In the genomic region with DNA sequence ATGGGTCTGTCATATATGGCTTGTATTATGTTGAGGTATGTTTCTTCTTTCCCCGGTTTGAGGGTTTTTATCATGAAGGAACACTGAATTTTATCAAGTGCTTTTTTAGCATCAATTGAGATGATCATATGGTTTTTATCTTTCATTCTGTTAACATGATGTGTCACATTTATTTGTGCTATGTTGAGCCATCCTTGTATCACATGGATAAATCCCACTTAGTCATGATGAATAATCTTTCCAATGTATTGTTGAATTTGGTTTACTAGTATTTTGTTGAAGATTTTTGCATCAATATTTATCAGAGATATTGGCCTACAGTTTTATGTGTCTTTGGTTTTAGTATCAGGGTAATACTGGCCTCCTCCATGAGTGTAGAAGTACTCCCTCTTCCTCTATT, we compare ENCODE assay signal across 30 cellular contexts.
DNase-seq lines count a peak whose midpoint lies in the region; ATAC-seq and TF ChIP-seq lines count a peak whose summit lies in the region.
"Had no signal": no experiment of that assay in that cellular context is flagged by ENCODE, and none has a peak within 500 bp of the region (broad histone marks: within the 10 kb centered on the region; RNA-seq: fewer than 3 reads in every experiment).

No MANE protein-coding gene starts in this region.

- H3K9me2 ChIP-seq in SK-N-SH = no peaks in the 10 kb centered on the region

- BruUV-seq in IMR-90 (replicated peaks; lab: Mats Ljungman, UMichigan) = no TSS peak

- H3K56ac ChIP-seq in IMR-90 (ENCODE audit: extremely low read depth, insufficient read depth, low read length) = no peak overlapping the region

- H3K79me2 ChIP-seq in ACC112 (ENCODE audit: control insufficient read depth, insufficient read depth, low read length, unreplicated experiment) (no peaks in the 10 kb centered on the region), SK-N-SH (ENCODE audit: insufficient read depth) (no peaks in the 10 kb centered on the region)

- H4K8ac ChIP-seq in IMR-90 (ENCODE audit: low read depth in 2 of 2, low read length in 2 of 2) = no peak overlapping the region

- H3K36me3 ChIP-seq in ACC112 (ENCODE audit: insufficient read depth, low read length) (no peaks in the 10 kb centered on the region), IMR-90 (ENCODE audit: control insufficient read depth, insufficient read depth, low read length) (peaks cover 5% of the 10 kb centered on the region; the same call in 1 of the 2 replicates), SK-N-SH (replicated peaks in 1 of 2; ENCODE audit: control insufficient read depth in 1 of 2, insufficient read depth in 2 of 2, low read length in 1 of 2) (peaks cover 8 to 11% of the 10 kb centered on the region in 2 experiments)
- H3K36me3 ChIP-seq: colonic mucosa, pancreas had no signal

- H3K14ac ChIP-seq in IMR-90 (replicated peaks; ENCODE audit: low read depth, low read length) = no peak overlapping the region

- H3K4me3 Mint-ChIP-seq in dendritic cell treated with granulocyte-macrophage colony-stimulating factor and Interleukin-4, amounts not matched to agents 40 ng/mL and 50 ng/mL, for 4 days = no peak overlapping the region
- no peak overlapping the region for H3K4me3 Mint-ChIP-seq in nephron progenitor cell
- H3K4me3 Mint-ChIP-seq: activated naive CD8-positive, alpha-beta T cell treated with anti-CD3 and anti-CD28 coated beads, Interleukin-2, amount 10 ng/mL, durations not matched to agents 7 days and 5 days; CD4-positive, alpha-beta memory T cell; nephron had no signal

- no peak for TF ChIP-seq EP300 in SK-N-SH (IDR thresholded peaks at IDR 0.05; ENCODE audit: borderline replicate concordance in 1 of 2, low read depth in 1 of 2, low read length in 1 of 2)

- no peak overlapping the region for H4K5ac ChIP-seq in IMR-90 (ENCODE audit: low read depth, low read length)

- H3K9me3 ChIP-seq in IMR-90 (ENCODE audit: control insufficient read depth, insufficient read depth, low read length) (peaks cover 2% of the 10 kb centered on the region; the same call in 1 of the 2 replicates), SK-N-SH (peaks cover 10% of the 10 kb centered on the region; the same call in 1 of the 2 replicates)
- H3K9me3 ChIP-seq: colonic mucosa, testis had no signal

- no peak overlapping the region for H3K4me2 ChIP-seq in IMR-90 (ENCODE audit: low read depth, low read length)
- no peak overlapping the region for H3K4me2 ChIP-seq in SK-N-SH

- peak overlapping the region; percentile 77 for H3K27ac Mint-ChIP-seq in dendritic cell treated with granulocyte-macrophage colony-stimulating factor and Interleukin-4, amounts not matched to agents 40 ng/mL and 50 ng/mL, for 4 days
- no peak overlapping the region for H3K27ac Mint-ChIP-seq in nephron progenitor cell
- H3K27ac Mint-ChIP-seq: activated naive CD8-positive, alpha-beta T cell treated with anti-CD3 and anti-CD28 coated beads, Interleukin-2, amount 10 ng/mL, durations not matched to agents 7 days and 5 days; CD4-positive, alpha-beta memory T cell; nephron had no signal

- H2BK5ac ChIP-seq in IMR-90 (ENCODE audit: low read depth, low read length, poor library complexity, severe bottlenecking) = no peak overlapping the region

- no peak overlapping the region for H2AK9ac ChIP-seq in IMR-90 (replicated peaks; ENCODE audit: low read depth, low read length, poor library complexity)

- H4K20me1 ChIP-seq in IMR-90 (ENCODE audit: insufficient read depth, low read length) = no peaks in the 10 kb centered on the region
- no peaks in the 10 kb centered on the region for H4K20me1 ChIP-seq in SK-N-SH (ENCODE audit: insufficient read depth)

- H3K27me3 ChIP-seq in ACC112 (ENCODE audit: insufficient read depth, low read length) (no peaks in the 10 kb centered on the region), IMR-90 (ENCODE audit: control insufficient read depth, insufficient read depth, low read length) (no peaks in the 10 kb centered on the region), SK-N-SH (ENCODE audit: insufficient read depth) (no peaks in the 10 kb centered on the region)
- H3K27me3 ChIP-seq: ascending aorta, colonic mucosa, gastroesophageal sphincter, pancreas, Peyer's patch, testis had no signal

- no peak overlapping the region for H3K23ac ChIP-seq in IMR-90 (ENCODE audit: low read depth, low read length)

- no peak overlapping the region for H3K4ac ChIP-seq in IMR-90 (ENCODE audit: low read depth, low read length)

- H3K18ac ChIP-seq in IMR-90 (ENCODE audit: low read depth, low read length) = no peak overlapping the region

- no CpG with 5 or more reads among the region's 1 CpG for whole genome bisulfite sequencing in IMR-90 (ENCODE audit: extremely low coverage in 2 of 2, insufficient read length in 1 of 2), 2 experiments
- 89% methylated on average over 1 of the region's 1 CpG for WGBS in SK-N-SH (ENCODE audit: low lambda C conversion rate)

- peaks cover 5% of the 10 kb centered on the region; the same call in 1 of the 2 replicates for H3K9me1 ChIP-seq in IMR-90 (ENCODE audit: insufficient read depth, low read length)

- no peak overlapping the region for H3K9ac ChIP-seq in IMR-90 (ENCODE audit: low read depth, low read length)
- no peak overlapping the region for H3K9ac ChIP-seq in SK-N-SH

- intact Hi-C loops in IMR-90 (cut with micrococcal nuclease) = no loop called here
- intact Hi-C loops in dendritic cell treated with granulocyte-macrophage colony-stimulating factor and Interleukin-4, amounts not matched to agents 40 ng/mL and 50 ng/mL, for 4 days (cut with micrococcal nuclease) = no loop called here

- no peak for TF ChIP-seq RAD21 in IMR-90 (IDR thresholded peaks at IDR 0.05; ENCODE audit: low read length)
- TF ChIP-seq RAD21 in SK-N-SH (IDR thresholded peaks at IDR 0.05; ENCODE audit: low read length) = no peak

- H2BK120ac ChIP-seq in IMR-90 (ENCODE audit: low read depth, low read length) = no peak overlapping the region

- no peak for TF ChIP-seq CTCF in IMR-90 (conservative IDR thresholded peaks at IDR 0.05; ENCODE audit: low read depth, low read length)
- no peak for TF ChIP-seq CTCF in SK-N-SH (IDR thresholded peaks at IDR 0.05)
- TF ChIP-seq CTCF in nephron progenitor cell (IDR thresholded peaks at IDR 0.05) = no peak

- no peak overlapping the region for H4K91ac ChIP-seq in IMR-90 (ENCODE audit: insufficient read depth, low read depth, low read length)

- H3K4me3 ChIP-seq in ACC112 (ENCODE audit: low read depth, low read length) (no peak overlapping the region), IMR-90 (ENCODE audit: insufficient read depth, low read depth, low read length) (no peak overlapping the region), SK-N-SH (ENCODE audit: low read depth in 2 of 2, low read length in 1 of 2) (no peak overlapping the region)
- H3K4me3 ChIP-seq: ascending aorta, colonic mucosa, gastroesophageal sphincter, pancreas, Peyer's patch, testis had no signal

- TF ChIP-seq POLR2A in IMR-90 (IDR thresholded peaks at IDR 0.05; ENCODE audit: low read depth, low read length) = no peak

- in situ Hi-C loops in IMR-90 (cut with MboI; ENCODE audit: low sequenced_read_pairs) = no loop called here

- no peak overlapping the region for H2AK5ac ChIP-seq in IMR-90 (ENCODE audit: low read depth, low read length)

- peaks cover 74% of the 10 kb centered on the region for H3K36me3 Mint-ChIP-seq in dendritic cell treated with granulocyte-macrophage colony-stimulating factor and Interleukin-4, amounts not matched to agents 40 ng/mL and 50 ng/mL, for 4 days (ENCODE audit: low read depth)
- H3K36me3 Mint-ChIP-seq in nephron progenitor cell (ENCODE audit: low read depth) = peaks cover 67% of the 10 kb centered on the region

- H3K27ac ChIP-seq in ACC112 (ENCODE audit: low read depth, low read length) = peak overlapping the region; percentile 55
- H3K27ac ChIP-seq in IMR-90 (ENCODE audit: insufficient read depth, low read length) = no peak overlapping the region
- no peak overlapping the region for H3K27ac ChIP-seq in SK-N-SH (ENCODE audit: low read depth in 2 of 2, low read length in 1 of 2)
- H3K27ac ChIP-seq: ascending aorta, colonic mucosa, gastroesophageal sphincter, pancreas, Peyer's patch, testis had no signal

- ATAC-seq in IMR-90 (ENCODE audit: low read depth) = peak; percentile 51
- ATAC-seq in stimulated activated naive CD8-positive, alpha-beta T cell treated with anti-CD3 and anti-CD28 coated beads, Interleukin-15, Interleukin-2, amounts not matched to agents 100 U/mL and 50 U/mL, for 24 hours = no peak
- ATAC-seq: gastroesophageal sphincter, HepG2, left colon, pancreas had no signal

- H2AFZ ChIP-seq in ACC112 (ENCODE audit: low read length, unreplicated experiment) = no peak overlapping the region
- H2AFZ ChIP-seq in IMR-90 (replicated peaks; ENCODE audit: low read length, poor library complexity) = no peak overlapping the region
- H2AFZ ChIP-seq in SK-N-SH (ENCODE audit: low read depth) = no peak overlapping the region

- dilution Hi-C loops in IMR-90 (cut with HindIII; ENCODE audit: low sequenced_read_pairs, unreplicated experiment) = no loop called here

- no peaks in the 10 kb centered on the region for H3K27me3 Mint-ChIP-seq in dendritic cell treated with granulocyte-macrophage colony-stimulating factor and Interleukin-4, amounts not matched to agents 40 ng/mL and 50 ng/mL, for 4 days
- H3K27me3 Mint-ChIP-seq in nephron progenitor cell (ENCODE audit: low read depth, poor library complexity) = no peaks in the 10 kb centered on the region
- H3K27me3 Mint-ChIP-seq: activated naive CD8-positive, alpha-beta T cell treated with anti-CD3 and anti-CD28 coated beads, Interleukin-2, amount 10 ng/mL, durations not matched to agents 7 days and 5 days; CD4-positive, alpha-beta memory T cell had no signal

- DNase-seq in IMR-90 = peak; percentile 65
- DNase-seq in iris pigment epithelial cell (ENCODE audit: low read depth) = peak; percentile 36
- no peak for DNase-seq in SK-N-SH
- no peak for DNase-seq in activated effector memory CD4-positive, alpha-beta T cell treated with anti-CD3 and anti-CD28 coated beads, Interleukin-2, amount 50 U/mL, for 16 hours
- DNase-seq in nephron progenitor cell = no peak
- DNase-seq in stimulated activated naive CD8-positive, alpha-beta T cell treated with anti-CD3 and anti-CD28 coated beads, Interleukin-15, Interleukin-2, amounts not matched to agents 100 U/mL and 50 U/mL, for 24 hours = no peak
- DNase-seq: activated gamma-delta T cell; activated naive CD8-positive, alpha-beta T cell treated with anti-CD3 and anti-CD28 coated beads, Interleukin-2, amount 10 ng/mL, durations not matched to agents 7 days and 5 days; CD4-positive, alpha-beta memory T cell; colonic mucosa; effector memory CD4-positive, alpha-beta T cell; hippocampal formation; Kasumi-1; left colon; NCI-H1436 treated with DMSO at 0.1 percent for 48 hours; NCI-H2081 treated with DMSO at 0.1 percent for 48 hours; NCI-H345; pancreas; Peyer's patch; retina; SIG-M5; stimulated activated naive CD4-positive, alpha-beta T cell treated with Interleukin-2 at 50 U/mL for 16 hours; T-helper 9 cell; testis had no signal

- no peak overlapping the region for H2BK15ac ChIP-seq in IMR-90 (ENCODE audit: low read depth, low read length)

- no peaks in the 10 kb centered on the region; a peak in 1 of 4 replicates for H3K79me1 ChIP-seq in IMR-90 (ENCODE audit: low read depth in 1 of 2, low read length in 2 of 2)

- H3K4me1 ChIP-seq in ACC112 (ENCODE audit: control insufficient read depth, insufficient read depth, low read length, unreplicated experiment) (peaks cover 16% of the 10 kb centered on the region), IMR-90 (ENCODE audit: control insufficient read depth, insufficient read depth, low read length) (no peaks in the 10 kb centered on the region), SK-N-SH (ENCODE audit: control insufficient read depth in 1 of 2, insufficient read depth in 2 of 2, low read depth in 1 of 2, low read length in 1 of 2) (no peaks in the 10 kb centered on the region)
- H3K4me1 ChIP-seq: ascending aorta, colonic mucosa, gastroesophageal sphincter, pancreas, Peyer's patch, testis had no signal

- H3K9me3 Mint-ChIP-seq in dendritic cell treated with granulocyte-macrophage colony-stimulating factor and Interleukin-4, amounts not matched to agents 40 ng/mL and 50 ng/mL, for 4 days = peaks cover 45% of the 10 kb centered on the region
- H3K9me3 Mint-ChIP-seq in nephron progenitor cell = peaks cover 57% of the 10 kb centered on the region

- H3K4me1 Mint-ChIP-seq in dendritic cell treated with granulocyte-macrophage colony-stimulating factor and Interleukin-4, amounts not matched to agents 40 ng/mL and 50 ng/mL, for 4 days (ENCODE audit: low read depth) = peaks cover 44% of the 10 kb centered on the region
- peaks cover 21% of the 10 kb centered on the region for H3K4me1 Mint-ChIP-seq in nephron progenitor cell
- H3K4me1 Mint-ChIP-seq: activated naive CD8-positive, alpha-beta T cell treated with anti-CD3 and anti-CD28 coated beads, Interleukin-2, amount 10 ng/mL, durations not matched to agents 7 days and 5 days; CD4-positive, alpha-beta memory T cell had no signal

- CTCF ChIA-PET in IMR-90 (lab: Yijun Ruan, JAX) = no interaction called here
- CTCF ChIA-PET in SK-N-SH (lab: Yijun Ruan, JAX) = no interaction called here

- POLR2A ChIA-PET in IMR-90 (lab: Charles Lee; ENCODE audit: unreplicated experiment) (no interaction called here), SK-N-SH (lab: Yijun Ruan, JAX) (no interaction called here)

- H3F3A ChIP-seq in SK-N-SH (replicated peaks; ENCODE audit: insufficient read depth) = no peaks in the 10 kb centered on the region

- H2BK20ac ChIP-seq in IMR-90 (ENCODE audit: low read depth, low read length) = no peak overlapping the region

Comparison
In these comparisons a context has a peak if more than half of its experiments do, and no peak if none do; other contexts are left out.
1. DNase-seq: peak in IMR-90 (single experiment) and iris pigment epithelial cell (single experiment); none in SK-N-SH (single experiment), activated effector memory CD4-positive, alpha-beta T cell treated with anti-CD3 and anti-CD28 coated beads, Interleukin-2, amount 50 U/mL, for 16 hours (single experiment), nephron progenitor cell (single experiment) and stimulated activated naive CD8-positive, alpha-beta T cell treated with anti-CD3 and anti-CD28 coated beads, Interleukin-15, Interleukin-2, amounts not matched to agents 100 U/mL and 50 U/mL, for 24 hours (single experiment).